In the genomic region with DNA sequence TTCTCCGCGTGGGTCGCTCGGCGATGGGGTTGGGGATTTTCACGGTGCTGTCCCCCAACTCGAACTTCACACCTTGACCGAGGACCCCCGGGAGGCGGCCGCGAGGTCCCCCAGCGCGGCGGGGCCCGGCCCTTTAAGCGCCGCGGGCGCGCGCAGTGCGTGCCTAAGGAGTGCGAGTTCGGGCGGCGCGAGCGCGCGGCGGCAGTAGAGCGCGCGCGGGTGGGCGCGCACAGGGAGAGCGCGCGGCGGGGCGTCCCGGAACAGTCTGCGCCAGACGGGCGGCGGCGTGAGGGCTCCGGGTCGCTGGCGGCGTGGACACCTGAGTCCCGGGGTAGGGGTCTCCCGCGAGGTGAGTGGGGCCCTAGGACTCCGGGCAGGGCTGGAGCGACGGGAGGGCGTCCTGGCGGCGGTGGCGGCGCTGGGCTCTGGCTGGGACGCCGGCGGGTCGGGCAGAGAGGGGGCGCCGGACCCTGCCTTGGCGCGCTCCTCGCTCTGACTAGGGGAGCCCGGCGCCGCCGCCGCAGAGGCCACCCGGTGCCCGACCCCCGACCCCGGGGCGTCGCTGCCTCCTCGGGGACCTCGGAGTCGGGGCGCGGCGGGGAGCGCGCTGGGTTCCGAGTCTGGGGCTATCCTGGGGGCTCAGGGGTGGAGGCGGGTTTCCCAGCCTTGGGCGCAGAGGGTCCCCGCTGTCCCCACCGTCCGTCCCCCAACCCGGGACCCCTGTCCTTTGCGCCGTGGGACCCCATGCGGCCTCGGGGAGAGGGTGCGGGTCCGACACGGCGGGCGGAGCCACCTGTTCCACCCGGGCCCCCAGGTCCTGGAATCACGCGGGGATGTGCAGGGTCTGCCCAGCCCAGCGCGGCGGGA, we compare ENCODE assay signal across 1 cellular context.
TF ChIP-seq lines count a peak whose summit lies in the region.

A gene with protein sequence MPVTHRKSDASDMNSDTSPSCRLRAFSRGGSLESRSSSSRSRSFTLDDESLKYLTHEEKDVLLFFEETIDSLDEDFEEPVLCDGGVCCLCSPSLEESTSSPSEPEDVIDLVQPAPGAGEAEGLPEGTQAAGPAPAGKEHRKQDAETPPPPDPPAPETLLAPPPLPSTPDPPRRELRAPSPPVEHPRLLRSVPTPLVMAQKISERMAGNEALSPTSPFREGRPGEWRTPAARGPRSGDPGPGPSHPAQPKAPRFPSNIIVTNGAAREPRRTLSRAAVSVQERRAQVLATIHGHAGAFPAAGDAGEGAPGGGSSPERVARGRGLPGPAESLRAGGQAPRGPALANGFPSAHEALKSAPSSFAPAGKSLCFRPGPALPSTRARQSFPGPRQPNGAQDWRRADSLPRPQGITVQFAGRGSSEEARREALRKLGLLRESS (plus strand): TSS at position 235 of the 867 bp plus-strand sequence. CDS start 28,722 bp downstream, outside the sequence.

TF ChIP-seq in HepG2, 621 proteins besides CTCF, POLR2A, EP300 and RAD21 (continued from another document and continues in another):
- TF ChIP-seq ZNF143 (CRISPR knock-in tag; IDR thresholded peaks at IDR 0.05) (no peak), ZNF354B (CRISPR knock-in tag; IDR thresholded peaks at IDR 0.05) (no peak), TCF7L2 (IDR thresholded peaks at IDR 0.05; ENCODE audit: low read depth, low read length) (no peak), NR3C1 (CRISPR knock-in tag; IDR thresholded peaks at IDR 0.05) (no peak), ZBTB21 (CRISPR knock-in tag; IDR thresholded peaks at IDR 0.05) (no peak), ATM (IDR thresholded peaks at IDR 0.05; ENCODE audit: borderline replicate concordance) (no peak), ZNF446 (CRISPR knock-in tag; IDR thresholded peaks at IDR 0.05) (no peak), ZNF274 (CRISPR knock-in tag; IDR thresholded peaks at IDR 0.05) (no peak), ZNF44 (CRISPR knock-in tag; IDR thresholded peaks at IDR 0.05) (no peak), ZNF790 (CRISPR knock-in tag; IDR thresholded peaks at IDR 0.05; ENCODE audit: borderline replicate concordance) (no peak; the same call in 1 of the 2 replicates), TEAD2 (CRISPR knock-in tag; IDR thresholded peaks at IDR 0.05) (no peak), TCF12 (IDR thresholded peaks at IDR 0.05) (no peak), TCF12 (CRISPR knock-in tag; IDR thresholded peaks at IDR 0.05) (no peak), PHF21A (CRISPR knock-in tag; IDR thresholded peaks at IDR 0.05) (peak; percentile 51; the same call in 1 of the 2 replicates), FOXK1 (CRISPR knock-in tag; IDR thresholded peaks at IDR 0.05; ENCODE audit: borderline replicate concordance, low read depth) (no peak), ZNF296 (CRISPR knock-in tag; conservative IDR thresholded peaks at IDR 0.05) (no peak), ZMYM3 (CRISPR knock-in tag; IDR thresholded peaks at IDR 0.05) (no peak), ZMAT3 (CRISPR knock-in tag; conservative IDR thresholded peaks at IDR 0.05) (0 out of 2 replicates have a peak, but pooled peaks have one; percentile 34), ZNF235 (CRISPR knock-in tag; IDR thresholded peaks at IDR 0.05; ENCODE audit: borderline replicate concordance) (no peak), PHF20 (CRISPR knock-in tag; IDR thresholded peaks at IDR 0.05) (0 out of 2 replicates have a peak, but pooled peaks have one; percentile 34), HMGA1 (CRISPR knock-in tag; conservative IDR thresholded peaks at IDR 0.05) (no peak), NKX3-1 (CRISPR knock-in tag; IDR thresholded peaks at IDR 0.05) (no peak; the same call in 1 of the 2 replicates), ZNF749 (CRISPR knock-in tag; IDR thresholded peaks at IDR 0.05; ENCODE audit: borderline replicate concordance) (peak; percentile 75; the same call in 1 of the 2 replicates), CENPX (CRISPR knock-in tag; IDR thresholded peaks at IDR 0.05) (no peak), ELF4 (CRISPR knock-in tag; IDR thresholded peaks at IDR 0.05; ENCODE audit: borderline replicate concordance) (no peak), MBNL3 (CRISPR knock-in tag; conservative IDR thresholded peaks at IDR 0.05) (no peak), ZFP41 (CRISPR knock-in tag; IDR thresholded peaks at IDR 0.05; ENCODE audit: borderline replicate concordance) (no peak), RCOR2 (CRISPR knock-in tag; IDR thresholded peaks at IDR 0.05) (no peak), SALL2 (CRISPR knock-in tag; IDR thresholded peaks at IDR 0.05) (no peak), CC2D1A (CRISPR knock-in tag; IDR thresholded peaks at IDR 0.05) (no peak), ZNF564 (CRISPR knock-in tag; IDR thresholded peaks at IDR 0.05) (no peak), FLYWCH1 (CRISPR knock-in tag; IDR thresholded peaks at IDR 0.05) (no peak), MIER3 (CRISPR knock-in tag; IDR thresholded peaks at IDR 0.05; ENCODE audit: borderline replicate concordance) (no peak)
- TF ChIP-seq, protein P1, sequence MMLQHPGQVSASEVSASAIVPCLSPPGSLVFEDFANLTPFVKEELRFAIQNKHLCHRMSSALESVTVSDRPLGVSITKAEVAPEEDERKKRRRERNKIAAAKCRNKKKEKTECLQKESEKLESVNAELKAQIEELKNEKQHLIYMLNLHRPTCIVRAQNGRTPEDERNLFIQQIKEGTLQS (CRISPR knock-in tag; IDR thresholded peaks at IDR 0.05): no peak
- TF ChIP-seq, protein P2, sequence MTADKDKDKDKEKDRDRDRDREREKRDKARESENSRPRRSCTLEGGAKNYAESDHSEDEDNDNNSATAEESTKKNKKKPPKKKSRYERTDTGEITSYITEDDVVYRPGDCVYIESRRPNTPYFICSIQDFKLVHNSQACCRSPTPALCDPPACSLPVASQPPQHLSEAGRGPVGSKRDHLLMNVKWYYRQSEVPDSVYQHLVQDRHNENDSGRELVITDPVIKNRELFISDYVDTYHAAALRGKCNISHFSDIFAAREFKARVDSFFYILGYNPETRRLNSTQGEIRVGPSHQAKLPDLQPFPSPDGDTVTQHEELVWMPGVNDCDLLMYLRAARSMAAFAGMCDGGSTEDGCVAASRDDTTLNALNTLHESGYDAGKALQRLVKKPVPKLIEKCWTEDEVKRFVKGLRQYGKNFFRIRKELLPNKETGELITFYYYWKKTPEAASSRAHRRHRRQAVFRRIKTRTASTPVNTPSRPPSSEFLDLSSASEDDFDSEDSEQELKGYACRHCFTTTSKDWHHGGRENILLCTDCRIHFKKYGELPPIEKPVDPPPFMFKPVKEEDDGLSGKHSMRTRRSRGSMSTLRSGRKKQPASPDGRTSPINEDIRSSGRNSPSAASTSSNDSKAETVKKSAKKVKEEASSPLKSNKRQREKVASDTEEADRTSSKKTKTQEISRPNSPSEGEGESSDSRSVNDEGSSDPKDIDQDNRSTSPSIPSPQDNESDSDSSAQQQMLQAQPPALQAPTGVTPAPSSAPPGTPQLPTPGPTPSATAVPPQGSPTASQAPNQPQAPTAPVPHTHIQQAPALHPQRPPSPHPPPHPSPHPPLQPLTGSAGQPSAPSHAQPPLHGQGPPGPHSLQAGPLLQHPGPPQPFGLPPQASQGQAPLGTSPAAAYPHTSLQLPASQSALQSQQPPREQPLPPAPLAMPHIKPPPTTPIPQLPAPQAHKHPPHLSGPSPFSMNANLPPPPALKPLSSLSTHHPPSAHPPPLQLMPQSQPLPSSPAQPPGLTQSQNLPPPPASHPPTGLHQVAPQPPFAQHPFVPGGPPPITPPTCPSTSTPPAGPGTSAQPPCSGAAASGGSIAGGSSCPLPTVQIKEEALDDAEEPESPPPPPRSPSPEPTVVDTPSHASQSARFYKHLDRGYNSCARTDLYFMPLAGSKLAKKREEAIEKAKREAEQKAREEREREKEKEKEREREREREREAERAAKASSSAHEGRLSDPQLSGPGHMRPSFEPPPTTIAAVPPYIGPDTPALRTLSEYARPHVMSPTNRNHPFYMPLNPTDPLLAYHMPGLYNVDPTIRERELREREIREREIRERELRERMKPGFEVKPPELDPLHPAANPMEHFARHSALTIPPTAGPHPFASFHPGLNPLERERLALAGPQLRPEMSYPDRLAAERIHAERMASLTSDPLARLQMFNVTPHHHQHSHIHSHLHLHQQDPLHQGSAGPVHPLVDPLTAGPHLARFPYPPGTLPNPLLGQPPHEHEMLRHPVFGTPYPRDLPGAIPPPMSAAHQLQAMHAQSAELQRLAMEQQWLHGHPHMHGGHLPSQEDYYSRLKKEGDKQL (CRISPR knock-in tag; IDR thresholded peaks at IDR 0.05; ENCODE audit: low read depth): no peak
- TF ChIP-seq, protein P3, sequence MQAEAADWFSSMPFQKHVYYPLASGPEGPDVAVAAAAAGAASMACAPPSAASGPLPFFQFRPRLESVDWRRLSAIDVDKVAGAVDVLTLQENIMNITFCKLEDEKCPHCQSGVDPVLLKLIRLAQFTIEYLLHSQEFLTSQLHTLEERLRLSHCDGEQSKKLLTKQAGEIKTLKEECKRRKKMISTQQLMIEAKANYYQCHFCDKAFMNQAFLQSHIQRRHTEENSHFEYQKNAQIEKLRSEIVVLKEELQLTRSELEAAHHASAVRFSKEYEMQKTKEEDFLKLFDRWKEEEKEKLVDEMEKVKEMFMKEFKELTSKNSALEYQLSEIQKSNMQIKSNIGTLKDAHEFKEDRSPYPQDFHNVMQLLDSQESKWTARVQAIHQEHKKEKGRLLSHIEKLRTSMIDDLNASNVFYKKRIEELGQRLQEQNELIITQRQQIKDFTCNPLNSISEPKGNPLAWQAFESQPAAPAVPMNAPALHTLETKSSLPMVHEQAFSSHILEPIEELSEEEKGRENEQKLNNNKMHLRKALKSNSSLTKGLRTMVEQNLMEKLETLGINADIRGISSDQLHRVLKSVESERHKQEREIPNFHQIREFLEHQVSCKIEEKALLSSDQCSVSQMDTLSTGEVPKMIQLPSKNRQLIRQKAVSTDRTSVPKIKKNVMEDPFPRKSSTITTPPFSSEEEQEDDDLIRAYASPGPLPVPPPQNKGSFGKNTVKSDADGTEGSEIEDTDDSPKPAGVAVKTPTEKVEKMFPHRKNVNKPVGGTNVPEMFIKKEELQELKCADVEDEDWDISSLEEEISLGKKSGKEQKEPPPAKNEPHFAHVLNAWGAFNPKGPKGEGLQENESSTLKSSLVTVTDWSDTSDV (CRISPR knock-in tag; IDR thresholded peaks at IDR 0.05): no peak
- TF ChIP-seq, protein P4, sequence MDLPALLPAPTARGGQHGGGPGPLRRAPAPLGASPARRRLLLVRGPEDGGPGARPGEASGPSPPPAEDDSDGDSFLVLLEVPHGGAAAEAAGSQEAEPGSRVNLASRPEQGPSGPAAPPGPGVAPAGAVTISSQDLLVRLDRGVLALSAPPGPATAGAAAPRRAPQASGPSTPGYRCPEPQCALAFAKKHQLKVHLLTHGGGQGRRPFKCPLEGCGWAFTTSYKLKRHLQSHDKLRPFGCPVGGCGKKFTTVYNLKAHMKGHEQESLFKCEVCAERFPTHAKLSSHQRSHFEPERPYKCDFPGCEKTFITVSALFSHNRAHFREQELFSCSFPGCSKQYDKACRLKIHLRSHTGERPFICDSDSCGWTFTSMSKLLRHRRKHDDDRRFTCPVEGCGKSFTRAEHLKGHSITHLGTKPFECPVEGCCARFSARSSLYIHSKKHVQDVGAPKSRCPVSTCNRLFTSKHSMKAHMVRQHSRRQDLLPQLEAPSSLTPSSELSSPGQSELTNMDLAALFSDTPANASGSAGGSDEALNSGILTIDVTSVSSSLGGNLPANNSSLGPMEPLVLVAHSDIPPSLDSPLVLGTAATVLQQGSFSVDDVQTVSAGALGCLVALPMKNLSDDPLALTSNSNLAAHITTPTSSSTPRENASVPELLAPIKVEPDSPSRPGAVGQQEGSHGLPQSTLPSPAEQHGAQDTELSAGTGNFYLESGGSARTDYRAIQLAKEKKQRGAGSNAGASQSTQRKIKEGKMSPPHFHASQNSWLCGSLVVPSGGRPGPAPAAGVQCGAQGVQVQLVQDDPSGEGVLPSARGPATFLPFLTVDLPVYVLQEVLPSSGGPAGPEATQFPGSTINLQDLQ (CRISPR knock-in tag; IDR thresholded peaks at IDR 0.05): no peak
- TF ChIP-seq, protein P5, sequence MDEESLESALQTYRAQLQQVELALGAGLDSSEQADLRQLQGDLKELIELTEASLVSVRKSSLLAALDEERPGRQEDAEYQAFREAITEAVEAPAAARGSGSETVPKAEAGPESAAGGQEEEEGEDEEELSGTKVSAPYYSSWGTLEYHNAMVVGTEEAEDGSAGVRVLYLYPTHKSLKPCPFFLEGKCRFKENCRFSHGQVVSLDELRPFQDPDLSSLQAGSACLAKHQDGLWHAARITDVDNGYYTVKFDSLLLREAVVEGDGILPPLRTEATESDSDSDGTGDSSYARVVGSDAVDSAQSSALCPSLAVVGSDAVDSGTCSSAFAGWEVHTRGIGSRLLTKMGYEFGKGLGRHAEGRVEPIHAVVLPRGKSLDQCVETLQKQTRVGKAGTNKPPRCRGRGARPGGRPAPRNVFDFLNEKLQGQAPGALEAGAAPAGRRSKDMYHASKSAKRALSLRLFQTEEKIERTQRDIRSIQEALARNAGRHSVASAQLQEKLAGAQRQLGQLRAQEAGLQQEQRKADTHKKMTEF (CRISPR knock-in tag; IDR thresholded peaks at IDR 0.05): peak; percentile 26; the same call in 1 of the 2 replicates
- TF ChIP-seq, protein P6, sequence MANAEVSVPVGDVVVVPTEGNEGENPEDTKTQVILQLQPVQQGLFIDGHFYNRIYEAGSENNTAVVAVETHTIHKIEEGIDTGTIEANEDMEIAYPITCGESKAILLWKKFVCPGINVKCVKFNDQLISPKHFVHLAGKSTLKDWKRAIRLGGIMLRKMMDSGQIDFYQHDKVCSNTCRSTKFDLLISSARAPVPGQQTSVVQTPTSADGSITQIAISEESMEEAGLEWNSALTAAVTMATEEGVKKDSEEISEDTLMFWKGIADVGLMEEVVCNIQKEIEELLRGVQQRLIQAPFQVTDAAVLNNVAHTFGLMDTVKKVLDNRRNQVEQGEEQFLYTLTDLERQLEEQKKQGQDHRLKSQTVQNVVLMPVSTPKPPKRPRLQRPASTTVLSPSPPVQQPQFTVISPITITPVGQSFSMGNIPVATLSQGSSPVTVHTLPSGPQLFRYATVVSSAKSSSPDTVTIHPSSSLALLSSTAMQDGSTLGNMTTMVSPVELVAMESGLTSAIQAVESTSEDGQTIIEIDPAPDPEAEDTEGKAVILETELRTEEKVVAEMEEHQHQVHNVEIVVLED (CRISPR knock-in tag; IDR thresholded peaks at IDR 0.05; ENCODE audit: borderline replicate concordance): no peak
- TF ChIP-seq, protein P7, sequence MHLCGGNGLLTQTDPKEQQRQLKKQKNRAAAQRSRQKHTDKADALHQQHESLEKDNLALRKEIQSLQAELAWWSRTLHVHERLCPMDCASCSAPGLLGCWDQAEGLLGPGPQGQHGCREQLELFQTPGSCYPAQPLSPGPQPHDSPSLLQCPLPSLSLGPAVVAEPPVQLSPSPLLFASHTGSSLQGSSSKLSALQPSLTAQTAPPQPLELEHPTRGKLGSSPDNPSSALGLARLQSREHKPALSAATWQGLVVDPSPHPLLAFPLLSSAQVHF (CRISPR knock-in tag; IDR thresholded peaks at IDR 0.05): no peak
- TF ChIP-seq, protein P8, sequence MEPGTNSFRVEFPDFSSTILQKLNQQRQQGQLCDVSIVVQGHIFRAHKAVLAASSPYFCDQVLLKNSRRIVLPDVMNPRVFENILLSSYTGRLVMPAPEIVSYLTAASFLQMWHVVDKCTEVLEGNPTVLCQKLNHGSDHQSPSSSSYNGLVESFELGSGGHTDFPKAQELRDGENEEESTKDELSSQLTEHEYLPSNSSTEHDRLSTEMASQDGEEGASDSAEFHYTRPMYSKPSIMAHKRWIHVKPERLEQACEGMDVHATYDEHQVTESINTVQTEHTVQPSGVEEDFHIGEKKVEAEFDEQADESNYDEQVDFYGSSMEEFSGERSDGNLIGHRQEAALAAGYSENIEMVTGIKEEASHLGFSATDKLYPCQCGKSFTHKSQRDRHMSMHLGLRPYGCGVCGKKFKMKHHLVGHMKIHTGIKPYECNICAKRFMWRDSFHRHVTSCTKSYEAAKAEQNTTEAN (CRISPR knock-in tag; conservative IDR thresholded peaks at IDR 0.05): no peak
